Comparison of ENCODE assay signal across 8 cellular contexts in genomic region chrX:11666180-11666579, GRCh38. TPM values are rescaled to one million over a fixed set of nuclear protein-coding genes. Genes with fewer than 3 reads are reported as not detected.
A peak's percentile ranks its signal among the peaks of the same experiment; 100 is the strongest.
DNase-seq lines count a peak whose midpoint lies in the region; ATAC-seq and TF ChIP-seq lines count a peak whose summit lies in the region.

No MANE protein-coding gene starts in this region.

- WGBS in hepatocyte (ENCODE audit: low lambda C conversion rate, missing lambda C conversion rate): 37% methylated on average over 24 of the region's 24 CpGs

- peaks cover 3% of the 10 kb centered on the region; the same call in 1 of the 2 replicates for H3K27me3 ChIP-seq in SJSA1 (replicated peaks)
- H3K27me3 ChIP-seq in hepatocyte: peaks cover 5% of the 10 kb centered on the region
- no peaks in the 10 kb centered on the region for H3K27me3 ChIP-seq in gastrocnemius medialis
- H3K27me3 ChIP-seq in PC-9 (ENCODE audit: insufficient read depth, low read depth): peaks cover 7% of the 10 kb centered on the region; the same call in 1 of the 2 replicates

- POLR2A ChIA-PET in PC-9 (lab: Charles Lee; ENCODE audit: unreplicated experiment): interaction anchor here (0.7 kb wide), 1 partner anchor 93 kb away, joined by 3 read pairs; no protein-coding TSS in a partner anchor

- H3K4me2 ChIP-seq in hepatocyte (peak overlapping the region; percentile 85), PC-9 (no peak overlapping the region)

- H2AFZ ChIP-seq in hepatocyte (peak overlapping the region; percentile 46), PC-9 (no peak overlapping the region)

- BruUV-seq in PC-9 (replicated peaks; lab: Mats Ljungman, UMichigan): no TSS peak

- peak overlapping the region; percentile 84 for H3K4me3 ChIP-seq in GM12865 (ENCODE audit: low read depth, low read length)
- peak overlapping the region; percentile 38 for H3K4me3 ChIP-seq in SJSA1
- H3K4me3 ChIP-seq in hepatocyte: peak overlapping the region; percentile 29
- peak overlapping the region; percentile 61 to 75 (median 70) for H3K4me3 ChIP-seq in gastrocnemius medialis
- no peak overlapping the region for H3K4me3 ChIP-seq in PC-9

- H3K36me3 ChIP-seq in SJSA1 (no peaks in the 10 kb centered on the region), hepatocyte (replicated peaks; ENCODE audit: insufficient read depth, low read depth) (no peaks in the 10 kb centered on the region), gastrocnemius medialis (no peaks in the 10 kb centered on the region), PC-9 (ENCODE audit: low read depth) (no peaks in the 10 kb centered on the region)

- no peaks in the 10 kb centered on the region for H3K9me2 ChIP-seq in hepatocyte (replicated peaks; ENCODE audit: insufficient read depth)
- H3K9me2 ChIP-seq in PC-9 (ENCODE audit: insufficient read depth): no peaks in the 10 kb centered on the region

- CTCF ChIA-PET in PC-9 (lab: Charles Lee): no interaction called here

- H3F3A ChIP-seq in PC-9 (ENCODE audit: insufficient read depth, low read depth): no peaks in the 10 kb centered on the region

- in situ Hi-C loops in gastrocnemius medialis (cut with MboI; ENCODE audit: low sequenced_read_pairs in 4 of 4): no loop called here

- ATAC-seq in gastrocnemius medialis: peak in 1 of 2 donors; percentile 20

- intact Hi-C loops in gastrocnemius medialis (cut with DNase I; ENCODE audit: low total_unique reads) (loop anchor here (5.0 kb wide), 2 partner anchors 91 to 124 kb away; partner anchors contain the start of gene MSL3), PC-9 (cut with micrococcal nuclease; ENCODE audit: unreplicated experiment) (no loop called here)

- H3K79me2 ChIP-seq in hepatocyte: peaks cover 9% of the 10 kb centered on the region
- H3K79me2 ChIP-seq in PC-9 (ENCODE audit: low read depth): no peaks in the 10 kb centered on the region

- H4K20me1 ChIP-seq in hepatocyte (ENCODE audit: insufficient read depth, poor library complexity, severe bottlenecking) (no peaks in the 10 kb centered on the region), PC-9 (ENCODE audit: insufficient read depth) (no peaks in the 10 kb centered on the region)

- no peak for TF ChIP-seq POLR2A in gastrocnemius medialis (IDR thresholded peaks at IDR 0.05)

- no peak overlapping the region for H3K27ac ChIP-seq in SJSA1
- peak overlapping the region; percentile 48 for H3K27ac ChIP-seq in hepatocyte
- peak overlapping the region; percentile 76 to 82 (median 80) for H3K27ac ChIP-seq in gastrocnemius medialis
- no peak overlapping the region for H3K27ac ChIP-seq in PC-9

- peak; percentile 67 for DNase-seq in GM12865 (ENCODE audit: low read depth)
- no peak for DNase-seq in SJSA1 (ENCODE audit: low read depth in 1 of 2, low spot score in 2 of 2)
- DNase-seq in hepatocyte (ENCODE audit: low spot score): peak; percentile 44
- DNase-seq in gastrocnemius medialis: peak in 1 of 2 donors; percentile 13
- no peak for DNase-seq in ureter (ENCODE audit: low spot score)
- DNase-seq in PC-9: no peak
- no peak for DNase-seq in SKM-1 (lab: John Stamatoyannopoulos, UW; ENCODE audit: unreplicated experiment)
- DNase-seq in NCI-H446 treated with DMSO at 0.1 percent for 48 hours (lab: John Stamatoyannopoulos, UW): no peak

- TF ChIP-seq CTCF in GM12865 (IDR thresholded peaks at IDR 0.05; ENCODE audit: insufficient read depth, low read depth, low read length, missing control alignments): no peak
- no peak for TF ChIP-seq CTCF in hepatocyte (IDR thresholded peaks at IDR 0.05; ENCODE audit: poor library complexity)
- TF ChIP-seq CTCF in gastrocnemius medialis (IDR thresholded peaks at IDR 0.05 in 4 of 5, conservative IDR thresholded peaks at IDR 0.05 in 1 of 5): no peak
- no peak for TF ChIP-seq CTCF in PC-9 (conservative IDR thresholded peaks at IDR 0.05)

- H3K9me3 ChIP-seq in SJSA1 (replicated peaks) (no peaks in the 10 kb centered on the region), hepatocyte (ENCODE audit: low read depth) (no peaks in the 10 kb centered on the region), gastrocnemius medialis (no peaks in the 10 kb centered on the region), PC-9 (ENCODE audit: insufficient read depth, low read depth) (no peaks in the 10 kb centered on the region)

- H3K4me1 ChIP-seq in SJSA1 (replicated peaks): no peaks in the 10 kb centered on the region; the same call in 1 of the 2 replicates
- no peaks in the 10 kb centered on the region for H3K4me1 ChIP-seq in hepatocyte (ENCODE audit: insufficient read depth)
- H3K4me1 ChIP-seq in gastrocnemius medialis: no peaks in the 10 kb centered on the region
- no peaks in the 10 kb centered on the region for H3K4me1 ChIP-seq in PC-9 (replicated peaks; ENCODE audit: insufficient read depth)

RNA-seq across cellular contexts. Expression of gene ARHGAP6, which starts 0.5 kb away (rescaled TPM):
- total RNA-seq in SJSA1 (2014; rRNA removed; shearing (Covaris generic)): 0.11 and 1.2 TPM in 2 replicates
- 6.9 and 7.9 TPM in 2 replicates for total RNA-seq in hepatocyte
- 4.9 and 6.4 TPM in 2 replicates for polyA plus RNA-seq in hepatocyte
- total RNA-seq in gastrocnemius medialis: 10 to 100 TPM; 10.7 to 18.0 (median 14.9) TPM
- 29.6 TPM for total RNA-seq in ureter
- total RNA-seq in PC-9 (2021): not detected in 2 replicates

Comparison
In these comparisons a context has a peak if more than half of its experiments do, and no peak if none do; other contexts are left out.
1. DNase-seq: peak in GM12865 (single experiment) and hepatocyte (single experiment); none in SJSA1 (0 of 2), ureter (single experiment), PC-9 (0 of 2), SKM-1 (single experiment) and NCI-H446 treated with DMSO at 0.1 percent for 48 hours (single experiment).
2. H3K27ac ChIP-seq: peak in hepatocyte (single experiment) and gastrocnemius medialis (4 of 4); none in SJSA1 (single experiment) and PC-9 (single experiment).